In the genomic region with DNA sequence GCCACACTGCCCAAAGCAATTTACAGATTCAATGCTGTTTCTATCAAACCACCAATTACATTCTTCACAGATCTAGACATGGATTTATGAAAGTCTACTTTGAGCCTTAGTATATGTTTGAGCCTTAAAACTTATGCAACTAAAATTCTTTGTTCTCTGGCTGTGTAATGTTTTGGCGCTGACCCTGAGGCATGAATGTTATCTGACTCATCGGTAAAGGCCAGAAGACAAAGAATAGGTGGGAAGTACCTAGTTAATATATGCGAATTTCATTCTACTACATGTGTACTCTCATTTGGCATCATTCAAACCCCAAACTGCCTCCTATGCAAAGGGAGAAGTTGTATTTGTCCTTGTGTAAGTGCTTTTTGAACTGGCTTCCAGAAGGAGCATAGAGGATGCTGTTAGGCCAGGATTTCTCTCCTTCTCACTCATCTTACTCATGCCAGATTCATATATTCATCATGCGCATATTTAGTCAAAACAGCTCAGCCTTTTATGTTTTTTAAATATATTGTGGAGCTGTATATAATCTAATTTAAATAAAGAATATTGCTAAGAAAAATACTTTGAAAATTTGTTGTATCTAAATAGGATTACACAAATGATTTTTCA, we compare ENCODE assay signal across 11 cellular contexts.
DNase-seq lines count a peak whose midpoint lies in the region; ATAC-seq and TF ChIP-seq lines count a peak whose summit lies in the region.
"Had no signal": no experiment of that assay in that cellular context is flagged by ENCODE, and none has a peak within 500 bp of the region (broad histone marks: within the 10 kb centered on the region; RNA-seq: fewer than 3 reads in every experiment).

No MANE protein-coding gene starts in this region.

- TF ChIP-seq CTCF in omental fat pad (IDR thresholded peaks at IDR 0.05) (no peak), ovary (IDR thresholded peaks at IDR 0.05) (no peak)

- H3K27me3 ChIP-seq in adipocyte (replicated peaks; ENCODE audit: control insufficient read depth, insufficient read depth, low read length), result no peaks in the 10 kb centered on the region
- H3K27me3 ChIP-seq in ovary, result no peaks in the 10 kb centered on the region

- no peak overlapping the region for H3K27ac ChIP-seq in ovary

- 74 to 86% (median 76%) methylated on average over 4 of the region's 4 CpGs for WGBS in ovary, 3 donors

- ATAC-seq in GM18511 (IDR thresholded peaks at IDR 0.05; ENCODE audit: unreplicated experiment) (peak; percentile 48), HG02884 (IDR thresholded peaks at IDR 0.05; ENCODE audit: unreplicated experiment) (peak; percentile 51), omental fat pad (ENCODE audit: low FRiP score) (peak; percentile 59), sciatic nerve (no peak), HG03520 (IDR thresholded peaks at IDR 0.05; ENCODE audit: unreplicated experiment) (no peak)

- TF ChIP-seq POLR2A in ovary (IDR thresholded peaks at IDR 0.05), result no peak

- H3K4me3 ChIP-seq in adipocyte (ENCODE audit: low read length) (no peak overlapping the region), ovary (no peak overlapping the region)

- H3K36me3 ChIP-seq in adipocyte (ENCODE audit: control insufficient read depth, insufficient read depth, low read length, severe bottlenecking), result no peaks in the 10 kb centered on the region
- no peaks in the 10 kb centered on the region for H3K36me3 ChIP-seq in ovary

- H3K4me1 ChIP-seq in adipocyte (ENCODE audit: control insufficient read depth, insufficient read depth, low read length), result peaks cover 20% of the 10 kb centered on the region
- peaks cover 2% of the 10 kb centered on the region for H3K4me1 ChIP-seq in ovary (ENCODE audit: insufficient read depth)

- no peak overlapping the region for H3K9ac ChIP-seq in adipocyte (ENCODE audit: low read length)

- H3K9me3 ChIP-seq in adipocyte (ENCODE audit: control insufficient read depth, low read length), result no peaks in the 10 kb centered on the region
- no peaks in the 10 kb centered on the region for H3K9me3 ChIP-seq in ovary

- TF ChIP-seq EP300 in ovary (IDR thresholded peaks at IDR 0.05), result no peak

- peak; percentile 34 for DNase-seq in adipocyte (ENCODE audit: low read depth)
- DNase-seq in omental fat pad (ENCODE audit: low spot score), result no peak
- DNase-seq in ovary, result no peak
- DNase-seq in pons (ENCODE audit: low spot score), result no peak
- DNase-seq in sciatic nerve (ENCODE audit: low spot score), result no peak
- DNase-seq: H7, midbrain, SHP77 treated with DMSO at 0.1 percent for 48 hours had no signal

- intact Hi-C loops in ovary (cut with DNase I) (no loop called here), sciatic nerve (cut with DNase I) (no loop called here)

Comparison
In these comparisons a context has a peak if more than half of its experiments do, and no peak if none do; other contexts are left out.
1. ATAC-seq: peak in GM18511 (single experiment), HG02884 (single experiment) and omental fat pad (single experiment); none in sciatic nerve (single experiment) and HG03520 (single experiment).